In genomic region chr1:778451-779278, GRCh38 we compare ENCODE assay signal across 8 cellular contexts.
A peak's percentile ranks its signal among the peaks of the same experiment; 100 is the strongest.
DNase-seq lines count a peak whose midpoint lies in the region; ATAC-seq and TF ChIP-seq lines count a peak whose summit lies in the region.
"Not testable (repeated sequence)": the region's sequence is repeated elsewhere in the genome, so short reads cannot be mapped to it uniquely, and the experiment has no call there.

No MANE protein-coding gene starts in this region.

- TF ChIP-seq POLR2A in erythroblast (IDR thresholded peaks at IDR 0.05; ENCODE audit: low read length) = peak; percentile 89

- H3K79me1 ChIP-seq in mesenchymal stem cell (replicated peaks; ENCODE audit: low read length, poor library complexity, severe bottlenecking) = not testable (repeated sequence)

- peak overlapping the region; percentile 61 for H3K4me2 ChIP-seq in mesenchymal stem cell (ENCODE audit: low read length, poor library complexity, severe bottlenecking)

- H3K36me3 ChIP-seq in mesenchymal stem cell (ENCODE audit: control insufficient read depth in 1 of 2, insufficient read depth in 2 of 2, low read depth in 1 of 2, low read length in 2 of 2) = not testable (repeated sequence)

- peak overlapping the region in 1 of 2 experiments; percentile 70 for H3K18ac ChIP-seq in mesenchymal stem cell (ENCODE audit: low read depth in 1 of 2, low read length in 2 of 2)

- not testable (repeated sequence) for H2BK12ac ChIP-seq in mesenchymal stem cell (ENCODE audit: low read length in 2 of 2)

- H2BK5ac ChIP-seq in mesenchymal stem cell (ENCODE audit: low read depth, low read length, poor library complexity, severe bottlenecking) = not testable (repeated sequence)

- H3K9ac ChIP-seq in mesenchymal stem cell (ENCODE audit: low read length) = peak overlapping the region; percentile 93

- not testable (repeated sequence) for H2BK120ac ChIP-seq in mesenchymal stem cell (ENCODE audit: low read depth, low read length)

- H3K9me3 ChIP-seq in mesenchymal stem cell (ENCODE audit: control insufficient read depth, low read length) = not testable (repeated sequence)

- not testable (repeated sequence) for H2AK5ac ChIP-seq in mesenchymal stem cell (ENCODE audit: low read length, severe bottlenecking)

- H3K4me1 ChIP-seq in mesenchymal stem cell (ENCODE audit: control insufficient read depth, insufficient read depth, low read depth, low read length) = not testable (repeated sequence)

- not testable (repeated sequence) for H2BK15ac ChIP-seq in mesenchymal stem cell (ENCODE audit: low read depth, poor library complexity, severe bottlenecking)

- TF ChIP-seq CTCF in AG09309 (IDR thresholded peaks at IDR 0.05; ENCODE audit: control insufficient read depth, insufficient read depth, low read depth, low read length, missing control alignments) = peak; percentile 30

- not testable (repeated sequence) for H3K27me3 ChIP-seq in mesenchymal stem cell (ENCODE audit: control insufficient read depth in 1 of 2, insufficient read depth in 1 of 2, low read length in 2 of 2)

- ATAC-seq in GM18909 (IDR thresholded peaks at IDR 0.05; ENCODE audit: poor library complexity, unreplicated experiment) = peak; percentile 100
- peak; percentile 100 for ATAC-seq in HG02981 (IDR thresholded peaks at IDR 0.05; ENCODE audit: unreplicated experiment)

- H4K91ac ChIP-seq in mesenchymal stem cell (ENCODE audit: low read length) = not testable (repeated sequence)

- peak overlapping the region; percentile 84 for H4K8ac ChIP-seq in mesenchymal stem cell (ENCODE audit: low read length)

- not testable (repeated sequence) for H3K23ac ChIP-seq in mesenchymal stem cell (ENCODE audit: low read length in 2 of 2)

- not testable (repeated sequence) for H3K14ac ChIP-seq in mesenchymal stem cell (ENCODE audit: low read length in 2 of 2)

- DNase-seq in AG09309 (ENCODE audit: low read depth) (peak; percentile 89), mesenchymal stem cell (peak; percentile 99)
- DNase-seq in activated T-helper 1 cell treated with anti-CD3 and anti-CD28 coated beads, Interleukin-2, amount 50 U/mL, for 16 hours (ENCODE audit: low read depth in 1 of 2, low spot score in 1 of 2) = peak; percentile 95 to 97
- DNase-seq in erythroblast (lab: John Stamatoyannopoulos, UW) = not testable (repeated sequence)
- peak; percentile 98 for DNase-seq in stimulated activated CD4-positive, alpha-beta T cell treated with anti-CD3 and anti-CD28 coated beads, Interleukin-2, amount 100 ng/mL, for 4 hours (ENCODE audit: low read depth)

- peak overlapping the region; percentile 27 for H2AFZ ChIP-seq in mesenchymal stem cell (ENCODE audit: low read depth, low read length)

- H3K27ac ChIP-seq in mesenchymal stem cell (ENCODE audit: low read length, poor library complexity, severe bottlenecking) = peak overlapping the region; percentile 49

- H3K4me3 ChIP-seq in AG09309 (ENCODE audit: control insufficient read depth, low read depth, low read length) = peak overlapping the region; percentile 70
- peak overlapping the region; percentile 70 to 83 for H3K4me3 ChIP-seq in mesenchymal stem cell (ENCODE audit: insufficient read depth in 1 of 2, low read depth in 1 of 2, low read length in 2 of 2)

- under 1% methylated on average over 46 of the region's 65 CpGs for WGBS in mesenchymal stem cell

- not testable (repeated sequence) for H3K4ac ChIP-seq in mesenchymal stem cell (ENCODE audit: low read depth in 1 of 2, low read length in 2 of 2)

TF ChIP-seq in PFSK-1, 5 proteins besides CTCF, POLR2A, EP300 and RAD21:
- peak; percentile 67; the same call in 1 of the 2 replicates for TF ChIP-seq TAF1 (IDR thresholded peaks at IDR 0.05; ENCODE audit: borderline replicate concordance, insufficient read depth, low read length)
- peak; percentile 87 for TF ChIP-seq POLR2AphosphoS5 (IDR thresholded peaks at IDR 0.05; ENCODE audit: low read depth, low read length)
- TF ChIP-seq FOXP2 (optimal IDR thresholded peaks at IDR 0.05; ENCODE audit: borderline replicate concordance, extremely low read depth, extremely low read length, insufficient read depth) = peak; percentile 57
